Comparison of ENCODE assay signal across 6 cellular contexts in genomic region chr11:829116-829945, GRCh38. TPM values are rescaled to one million over a fixed set of nuclear protein-coding genes. Genes with fewer than 3 reads are reported as not detected.
DNase-seq lines count a peak whose midpoint lies in the region; ATAC-seq and TF ChIP-seq lines count a peak whose summit lies in the region.

No MANE protein-coding gene starts in this region.

- H3K4me1 Mint-ChIP-seq in CD4-positive, CD25-positive, alpha-beta regulatory T cell: peaks cover 0 to 54% (median 9%) of the 10 kb centered on the region in 4 donors

- H3K4me3 ChIP-seq in CD4-positive, CD25-positive, alpha-beta regulatory T cell (ENCODE audit: low read depth, low read length): no peak overlapping the region
- H3K4me3 ChIP-seq in WI38 (ENCODE audit: low read depth, low read length) (peak overlapping the region; percentile 16; the same call in 1 of the 2 replicates), right lobe of liver (peak overlapping the region; percentile 2 to 35 (median 32))

- no peaks in the 10 kb centered on the region for H3K9me3 ChIP-seq in CD4-positive, CD25-positive, alpha-beta regulatory T cell (ENCODE audit: control insufficient read depth in 2 of 2, low read length in 2 of 2)
- H3K9me3 ChIP-seq in right lobe of liver: no peaks in the 10 kb centered on the region

- peaks cover 39% of the 10 kb centered on the region for H3K27me3 Mint-ChIP-seq in CD4-positive, CD25-positive, alpha-beta regulatory T cell

- no peak for ATAC-seq in CD4-positive, CD25-positive, alpha-beta regulatory T cell (ENCODE audit: low read depth in 2 of 2)
- ATAC-seq in right lobe of liver (peak; percentile 2 to 47 (median 14)), foreskin keratinocyte (no peak), HG02870 (IDR thresholded peaks at IDR 0.05; ENCODE audit: unreplicated experiment) (no peak)

- DNase-seq in CD4-positive, CD25-positive, alpha-beta regulatory T cell: no peak
- DNase-seq in right lobe of liver (peak in 1 of 3 donors; percentile 70), foreskin keratinocyte (no peak)
- DNase-seq in stimulated activated CD8-positive, alpha-beta memory T cell treated with anti-CD3 and anti-CD28 coated beads, Interleukin-4, amount 100 ng/mL, for 48 hours: no peak

- H3K27me3 ChIP-seq in CD4-positive, CD25-positive, alpha-beta regulatory T cell (ENCODE audit: control insufficient read depth, insufficient read depth, low read length): no peaks in the 10 kb centered on the region
- no peaks in the 10 kb centered on the region for H3K27me3 ChIP-seq in right lobe of liver
- peaks cover 55% of the 10 kb centered on the region for H3K27me3 ChIP-seq in foreskin keratinocyte

- TF ChIP-seq CTCF in WI38 (IDR thresholded peaks at IDR 0.05; ENCODE audit: low read depth, low read length) (no peak), right lobe of liver (IDR thresholded peaks at IDR 0.05) (no peak), foreskin keratinocyte (conservative IDR thresholded peaks at IDR 0.05) (no peak)

- no peaks in the 10 kb centered on the region for H3K36me3 ChIP-seq in CD4-positive, CD25-positive, alpha-beta regulatory T cell (ENCODE audit: control insufficient read depth, insufficient read depth, low read length)
- H3K36me3 ChIP-seq in right lobe of liver: peaks cover 0 to 7% (median 4%) of the 10 kb centered on the region in 4 donors

- peak overlapping the region; percentile 54 to 64 (median 60) for H3K4me3 Mint-ChIP-seq in CD4-positive, CD25-positive, alpha-beta regulatory T cell

- H3K36me3 Mint-ChIP-seq in CD4-positive, CD25-positive, alpha-beta regulatory T cell: peaks cover 7% of the 10 kb centered on the region

- intact Hi-C loops in right lobe of liver (cut with DNase I): no loop called here

- H3K27ac ChIP-seq in CD4-positive, CD25-positive, alpha-beta regulatory T cell (ENCODE audit: insufficient read depth, low read length, poor library complexity, severe bottlenecking): no peak overlapping the region
- H3K27ac ChIP-seq in right lobe of liver (peak overlapping the region in 2 of 3 donors; percentile 5 to 30), foreskin keratinocyte (no peak overlapping the region)

- no peak for TF ChIP-seq POLR2A in right lobe of liver (IDR thresholded peaks at IDR 0.05)

- no peaks in the 10 kb centered on the region for H3K9me3 Mint-ChIP-seq in CD4-positive, CD25-positive, alpha-beta regulatory T cell

- no peak overlapping the region for H3K27ac Mint-ChIP-seq in CD4-positive, CD25-positive, alpha-beta regulatory T cell

- WGBS in right lobe of liver (ENCODE audit: insufficient coverage, low coverage, low lambda C conversion rate, missing lambda C conversion rate): 3% methylated on average over 10 of the region's 46 CpGs

- H3K4me1 ChIP-seq in CD4-positive, CD25-positive, alpha-beta regulatory T cell (ENCODE audit: control insufficient read depth, insufficient read depth, low read length, poor library complexity, severe bottlenecking): peaks cover 68% of the 10 kb centered on the region
- H3K4me1 ChIP-seq in right lobe of liver: peaks cover 0 to 79% (median 34%) of the 10 kb centered on the region in 4 donors
- peaks cover 6% of the 10 kb centered on the region for H3K4me1 ChIP-seq in foreskin keratinocyte

RNA-seq across cellular contexts. Expression of gene CRACR2B, which starts 1.6 kb away (rescaled TPM):
- 1.2 TPM for total RNA-seq in CD4-positive, CD25-positive, alpha-beta regulatory T cell
- polyA plus RNA-seq in CD4-positive, CD25-positive, alpha-beta regulatory T cell: under 1 TPM in 3 of 4 donors, not detected in 1; 0.11 to 0.24 (median 0.18) TPM
- total RNA-seq in right lobe of liver: 1 to 10 TPM; 2.2 to 4.0 (median 3.1) TPM
- total RNA-seq in foreskin keratinocyte: 0.71 and 1.4 TPM in 2 replicates
- polyA plus RNA-seq in foreskin keratinocyte: 1.2 and 2.1 TPM in 2 replicates

RNA-seq across cellular contexts. Expression of gene CD151, which starts 3.4 kb away (rescaled TPM):
- 20.7 TPM for total RNA-seq in CD4-positive, CD25-positive, alpha-beta regulatory T cell
- 10 to 100 TPM in 2 of 4 donors, 1 to 10 TPM in 2; 5.5 to 15.9 (median 8.8) TPM for polyA plus RNA-seq in CD4-positive, CD25-positive, alpha-beta regulatory T cell
- total RNA-seq in right lobe of liver: 100 to 1,000 TPM in 5 of 6 experiments, 10 to 100 TPM in 1; 70.8 to 156 (median 135) TPM
- 390 and 399 TPM in 2 replicates for total RNA-seq in foreskin keratinocyte
- 547 and 553 TPM in 2 replicates for polyA plus RNA-seq in foreskin keratinocyte

RNA-seq across cellular contexts. Expression of gene PNPLA2, which starts 10.6 kb away (rescaled TPM):
- 195 TPM for total RNA-seq in CD4-positive, CD25-positive, alpha-beta regulatory T cell
- polyA plus RNA-seq in CD4-positive, CD25-positive, alpha-beta regulatory T cell: 10 to 100 TPM; 23.9 to 28.0 (median 24.6) TPM
- total RNA-seq in right lobe of liver (10 to 100 TPM; 33.2 to 97.1 (median 69.6) TPM), foreskin keratinocyte (11.4 and 14.4 TPM in 2 replicates)
- 22.2 and 22.9 TPM in 2 replicates for polyA plus RNA-seq in foreskin keratinocyte

RNA-seq across cellular contexts. Expression of gene POLR2L, which starts 13.0 kb away (rescaled TPM):
- total RNA-seq in CD4-positive, CD25-positive, alpha-beta regulatory T cell: 43.1 TPM
- polyA plus RNA-seq in CD4-positive, CD25-positive, alpha-beta regulatory T cell: 100 to 1,000 TPM in 1 of 4 donors, 10 to 100 TPM in 3; 62.7 to 101 (median 75.3) TPM
- total RNA-seq in right lobe of liver (10 to 100 TPM; 34.5 to 88.1 (median 72.9) TPM), foreskin keratinocyte (160 and 213 TPM in 2 replicates)
- 460 and 473 TPM in 2 replicates for polyA plus RNA-seq in foreskin keratinocyte

RNA-seq across cellular contexts. Expression of gene TSPAN4, which starts 13.3 kb away (rescaled TPM):
- 2.2 TPM for total RNA-seq in CD4-positive, CD25-positive, alpha-beta regulatory T cell
- polyA plus RNA-seq in CD4-positive, CD25-positive, alpha-beta regulatory T cell: 1 to 10 TPM; 1.2 to 1.7 (median 1.4) TPM
- total RNA-seq in right lobe of liver: 10 to 100 TPM; 14.9 to 80.6 (median 30.5) TPM
- 77.6 and 85.3 TPM in 2 replicates for total RNA-seq in foreskin keratinocyte
- 119 and 135 TPM in 2 replicates for polyA plus RNA-seq in foreskin keratinocyte

Comparison
In these comparisons a context has a peak if more than half of its experiments do, and no peak if none do; other contexts are left out.
1. ATAC-seq: peak in right lobe of liver (4 of 4); none in CD4-positive, CD25-positive, alpha-beta regulatory T cell (0 of 2), foreskin keratinocyte (single experiment) and HG02870 (single experiment).
2. H3K27ac ChIP-seq: peak in right lobe of liver (2 of 3); none in CD4-positive, CD25-positive, alpha-beta regulatory T cell (single experiment) and foreskin keratinocyte (single experiment).